ENCODE assay signal across 7 cellular contexts in the genomic region with DNA sequence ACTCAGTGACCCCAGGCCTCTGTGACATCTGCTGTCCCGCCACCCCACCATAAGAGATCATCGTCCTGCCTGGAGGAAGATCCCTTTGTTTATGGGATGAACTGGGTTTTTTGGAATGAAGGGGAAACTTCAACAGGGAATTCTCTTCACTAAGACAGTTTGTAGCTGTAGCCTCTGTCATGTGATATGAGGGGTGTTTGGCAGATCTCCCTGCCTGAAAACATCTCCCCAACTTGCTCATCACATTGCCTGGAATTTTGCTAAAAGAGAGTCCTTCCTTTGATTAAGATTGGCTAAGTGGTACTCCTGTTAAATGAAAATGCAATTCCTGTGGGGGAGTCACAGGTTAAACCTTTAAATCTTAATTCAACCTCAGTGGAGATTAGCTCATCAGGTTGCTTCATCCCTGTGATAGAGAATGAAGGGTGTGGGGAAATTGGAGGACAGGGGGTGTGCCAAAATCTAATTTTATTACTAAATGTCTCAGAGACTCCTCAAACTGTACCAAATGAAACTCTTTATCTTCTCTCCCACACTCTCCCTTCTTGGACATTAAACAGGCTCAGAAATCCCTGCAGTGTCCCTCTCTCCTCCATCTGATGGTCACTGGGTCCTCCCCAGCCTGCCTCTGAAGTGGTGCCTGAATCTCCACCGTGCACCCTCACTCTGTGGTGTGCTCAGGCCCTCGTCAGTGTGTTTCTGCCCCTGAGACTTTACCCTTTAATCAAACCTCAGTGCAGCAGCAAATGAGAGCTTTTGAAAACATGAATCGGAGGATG.
"Had no signal": no experiment of that assay in that cellular context is flagged by ENCODE, and none has a peak within 500 bp of the region (broad histone marks: within the 10 kb centered on the region; RNA-seq: fewer than 3 reads in every experiment).

No MANE protein-coding gene starts in this region.

- H3K9me3 ChIP-seq: ascending aorta, left lung, prostate gland, right lobe of liver had no signal

- H3K27me3 ChIP-seq: ascending aorta, left lung, right lobe of liver had no signal

- H3K27me3 Mint-ChIP-seq: stimulated activated naive CD8-positive, alpha-beta T cell treated with anti-CD3 and anti-CD28 coated beads, Interleukin-15, Interleukin-2, amounts not matched to agents 100 ng/mL and 50 ng/mL, for 24 hours had no signal

- H3K27ac Mint-ChIP-seq: nephron progenitor cell had no signal

- H3K9me3 Mint-ChIP-seq: activated naive CD4-positive, alpha-beta T cell treated with anti-CD3 and anti-CD28 coated beads for 36 hours; stimulated activated naive CD8-positive, alpha-beta T cell treated with anti-CD3 and anti-CD28 coated beads, Interleukin-15, Interleukin-2, amounts not matched to agents 100 ng/mL and 50 ng/mL, for 24 hours had no signal

- H3K27ac ChIP-seq: left lung, prostate gland, right lobe of liver had no signal

- H3K36me3 ChIP-seq: ascending aorta, left lung, prostate gland, right lobe of liver had no signal
